In genomic region chr9:90408659-90409058, GRCh38 we compare ENCODE assay signal across 37 cellular contexts.
"Had no signal": no experiment of that assay in that cellular context is flagged by ENCODE, and none has a peak within 500 bp of the region (broad histone marks: within the 10 kb centered on the region; RNA-seq: fewer than 3 reads in every experiment).

No MANE protein-coding gene starts in this region.

- H3K27ac ChIP-seq: ascending aorta, cardiac muscle cell, VCaP had no signal

- H3K36me3 ChIP-seq: ascending aorta, cardiac muscle cell had no signal

- H3K4me3 Mint-ChIP-seq: activated CD4-positive, alpha-beta memory T cell treated with anti-CD3 and anti-CD28 coated beads, Interleukin-2, amount 10 ng/mL, durations not matched to agents 7 days and 5 days; activated CD4-positive, alpha-beta T cell treated with anti-CD3 and anti-CD28 coated beads for 36 hours; activated CD4-positive, alpha-beta T cell treated with anti-CD3 and anti-CD28 coated beads, Interleukin-2, amount 10 ng/mL, durations not matched to agents 7 days and 5 days; activated CD8-positive, alpha-beta memory T cell treated with anti-CD3 and anti-CD28 coated beads, Interleukin-2, amount 10 ng/mL, durations not matched to agents 7 days and 5 days; activated CD8-positive, alpha-beta T cell treated with anti-CD3 and anti-CD28 coated beads, Interleukin-2, amount 10 ng/mL, durations not matched to agents 7 days and 5 days; activated naive CD8-positive, alpha-beta T cell; activated naive CD8-positive, alpha-beta T cell treated with anti-CD3 and anti-CD28 coated beads, Interleukin-2, amount 10 ng/mL, durations not matched to agents 7 days and 5 days; activated naive CD8-positive, alpha-beta T cell treated with anti-CD3 and anti-CD28 coated beads, Interleukin-2, amount 50 U/mL, for 24 hours; activated T-cell treated with anti-CD3 and anti-CD28 coated beads, Interleukin-2, amount 50 U/mL, for 24 hours; central memory CD8-positive, alpha-beta T cell; T-helper 1 cell treated with Interleukin-12 subunit alpha and Interleukin-12 subunit beta and Interleukin-4 antibody, amounts not matched to agents 30 μg/mL and 1 μg/mL, for 36 hours; T-helper 2 cell treated with Interferon-gamma antibody and Interleukin-4, amounts not matched to agents 5 μg/mL and 100 μg/mL, for 36 hours had no signal

- H3K36me3 Mint-ChIP-seq: activated CD8-positive, alpha-beta memory T cell treated with anti-CD3 and anti-CD28 coated beads, Interleukin-2, amount 10 ng/mL, durations not matched to agents 7 days and 5 days; activated naive CD8-positive, alpha-beta T cell treated with anti-CD3 and anti-CD28 coated beads, Interleukin-2, amount 10 ng/mL, durations not matched to agents 7 days and 5 days had no signal

- H3K27me3 Mint-ChIP-seq: activated CD8-positive, alpha-beta memory T cell treated with anti-CD3 and anti-CD28 coated beads, Interleukin-2, amount 10 ng/mL, durations not matched to agents 7 days and 5 days; central memory CD8-positive, alpha-beta T cell had no signal

- FAIRE-seq: bronchial epithelial cell, TTC549 had no signal

- H3K4me1 Mint-ChIP-seq: activated CD4-positive, alpha-beta memory T cell treated with anti-CD3 and anti-CD28 coated beads, Interleukin-2, amount 10 ng/mL, durations not matched to agents 7 days and 5 days; activated CD4-positive, alpha-beta T cell treated with anti-CD3 and anti-CD28 coated beads for 36 hours; activated CD4-positive, alpha-beta T cell treated with anti-CD3 and anti-CD28 coated beads, Interleukin-2, amount 10 ng/mL, durations not matched to agents 7 days and 5 days; activated CD8-positive, alpha-beta memory T cell treated with anti-CD3 and anti-CD28 coated beads, Interleukin-2, amount 10 ng/mL, durations not matched to agents 7 days and 5 days; activated naive CD8-positive, alpha-beta T cell treated with anti-CD3 and anti-CD28 coated beads, Interleukin-2, amount 10 ng/mL, durations not matched to agents 7 days and 5 days; activated naive CD8-positive, alpha-beta T cell treated with anti-CD3 and anti-CD28 coated beads, Interleukin-2, amount 50 U/mL, for 24 hours; central memory CD8-positive, alpha-beta T cell had no signal

- H3K4me3 ChIP-seq: ascending aorta, cardiac muscle cell had no signal

- H3K4me1 ChIP-seq: ascending aorta had no signal

- H3K27ac Mint-ChIP-seq: activated CD4-positive, alpha-beta memory T cell treated with anti-CD3 and anti-CD28 coated beads, Interleukin-2, amount 10 ng/mL, durations not matched to agents 7 days and 5 days; activated CD4-positive, alpha-beta T cell treated with anti-CD3 and anti-CD28 coated beads for 36 hours; activated CD4-positive, alpha-beta T cell treated with anti-CD3 and anti-CD28 coated beads, Interleukin-2, amount 10 ng/mL, durations not matched to agents 7 days and 5 days; activated CD8-positive, alpha-beta memory T cell treated with anti-CD3 and anti-CD28 coated beads, Interleukin-2, amount 10 ng/mL, durations not matched to agents 7 days and 5 days; activated CD8-positive, alpha-beta T cell treated with anti-CD3 and anti-CD28 coated beads, Interleukin-2, amount 10 ng/mL, durations not matched to agents 7 days and 5 days; activated naive CD8-positive, alpha-beta T cell; activated naive CD8-positive, alpha-beta T cell treated with anti-CD3 and anti-CD28 coated beads, Interleukin-2, amount 10 ng/mL, durations not matched to agents 7 days and 5 days; activated naive CD8-positive, alpha-beta T cell treated with anti-CD3 and anti-CD28 coated beads, Interleukin-2, amount 50 U/mL, for 24 hours; activated T-cell treated with anti-CD3 and anti-CD28 coated beads, Interleukin-2, amount 50 U/mL, for 24 hours; activated T-helper 2 cell treated with anti-CD3 and anti-CD28 coated beads, Interferon-gamma antibody, Interleukin-2, Interleukin-4, amounts not matched to agents 10 μg/mL and 5 μg/mL and 100 μg/mL, durations not matched to agents 14 hours and 24 hours and 36 hours; T-helper 1 cell treated with Interleukin-12 subunit alpha and Interleukin-12 subunit beta and Interleukin-4 antibody, amounts not matched to agents 30 μg/mL and 1 μg/mL, for 36 hours; T-helper 2 cell treated with Interferon-gamma antibody and Interleukin-4, amounts not matched to agents 5 μg/mL and 100 μg/mL, for 36 hours had no signal

- DNase-seq: activated CD4-positive, alpha-beta memory T cell treated with anti-CD3 and anti-CD28 coated beads, Interleukin-2, amount 10 ng/mL, durations not matched to agents 7 days and 5 days; activated CD4-positive, alpha-beta T cell treated with anti-CD3 and anti-CD28 coated beads for 1 hour; activated CD4-positive, alpha-beta T cell treated with anti-CD3 and anti-CD28 coated beads for 36 hours; activated CD4-positive, alpha-beta T cell treated with anti-CD3 and anti-CD28 coated beads for 48 hours; activated CD4-positive, alpha-beta T cell treated with anti-CD3 and anti-CD28 coated beads, Interleukin-2, amount 10 ng/mL, durations not matched to agents 7 days and 5 days; activated CD4-positive, alpha-beta T cell treated with anti-CD3 and anti-CD28 coated beads, Interleukin-2, amount 50 U/mL, for 48 hours; activated CD4-positive, CD25-positive, alpha-beta regulatory T cell; activated CD8-positive, alpha-beta memory T cell treated with anti-CD3 and anti-CD28 coated beads for 24 hours; activated CD8-positive, alpha-beta memory T cell treated with anti-CD3 and anti-CD28 coated beads, Interleukin-2, amount 10 ng/mL, durations not matched to agents 7 days and 5 days; activated CD8-positive, alpha-beta memory T cell treated with anti-CD3 and anti-CD28 coated beads, Interleukin-2, amount 50 U/mL, for 48 hours; activated CD8-positive, alpha-beta T cell treated with anti-CD3 and anti-CD28 coated beads, Interleukin-2, amount 10 ng/mL, durations not matched to agents 7 days and 5 days; activated effector memory CD4-positive, alpha-beta T cell treated with Interleukin-2 at 50 U/mL for 16 hours; activated gamma-delta T cell; activated naive CD4-positive, alpha-beta T cell treated with anti-CD3 and anti-CD28 coated beads, Interleukin-2, amount 50 U/mL, for 16 hours; activated naive CD4-positive, alpha-beta T cell treated with Interleukin-2 at 50 U/mL for 16 hours; activated naive CD8-positive, alpha-beta T cell treated with anti-CD3 and anti-CD28 coated beads, Interleukin-2, amount 10 ng/mL, durations not matched to agents 7 days and 5 days; activated naive CD8-positive, alpha-beta T cell treated with anti-CD3 and anti-CD28 coated beads, Interleukin-2, amount 50 U/mL, for 24 hours; activated T-cell treated with anti-CD3 and anti-CD28 coated beads, Interleukin-2, amount 50 U/mL, for 24 hours; activated T-cell treated with anti-CD3 and anti-CD28 coated beads, Interleukin-2, amount 50 U/mL, for 48 hours; amygdala; anterior cingulate cortex; caudate nucleus; cerebellar nuclear complex; T-helper 1 cell; T-helper 2 cell; T-helper 9 cell had no signal

- H3K9me3 Mint-ChIP-seq: activated CD4-positive, alpha-beta memory T cell treated with anti-CD3 and anti-CD28 coated beads, Interleukin-2, amount 10 ng/mL, durations not matched to agents 7 days and 5 days; activated CD4-positive, alpha-beta T cell treated with anti-CD3 and anti-CD28 coated beads, Interleukin-2, amount 10 ng/mL, durations not matched to agents 7 days and 5 days; activated naive CD8-positive, alpha-beta T cell treated with anti-CD3 and anti-CD28 coated beads, Interleukin-2, amount 10 ng/mL, durations not matched to agents 7 days and 5 days; activated T-helper 2 cell treated with anti-CD3 and anti-CD28 coated beads, Interferon-gamma antibody, Interleukin-2, Interleukin-4, amounts not matched to agents 10 μg/mL and 5 μg/mL and 100 μg/mL, durations not matched to agents 14 hours and 24 hours and 36 hours; T-helper 2 cell treated with Interferon-gamma antibody and Interleukin-4, amounts not matched to agents 5 μg/mL and 100 μg/mL, for 36 hours had no signal

- ATAC-seq: activated CD4-positive, alpha-beta T cell treated with anti-CD3 and anti-CD28 coated beads for 36 hours; activated CD4-positive, CD25-positive, alpha-beta regulatory T cell treated with anti-CD3 and anti-CD28 coated beads, Interleukin-2, amount 50 U/mL, for 24 hours; activated CD8-positive, alpha-beta memory T cell treated with anti-CD3 and anti-CD28 coated beads, Interleukin-2, amount 10 ng/mL, durations not matched to agents 7 days and 5 days; activated CD8-positive, alpha-beta T cell treated with anti-CD3 and anti-CD28 coated beads, Interleukin-2, amount 10 ng/mL, durations not matched to agents 7 days and 5 days; activated naive CD8-positive, alpha-beta T cell treated with anti-CD3 and anti-CD28 coated beads, Interleukin-2, amount 50 U/mL, for 24 hours had no signal

- H3K27me3 ChIP-seq: ascending aorta, cardiac muscle cell had no signal
